17 cellular contexts compared by ENCODE assay signal in the genomic region with DNA sequence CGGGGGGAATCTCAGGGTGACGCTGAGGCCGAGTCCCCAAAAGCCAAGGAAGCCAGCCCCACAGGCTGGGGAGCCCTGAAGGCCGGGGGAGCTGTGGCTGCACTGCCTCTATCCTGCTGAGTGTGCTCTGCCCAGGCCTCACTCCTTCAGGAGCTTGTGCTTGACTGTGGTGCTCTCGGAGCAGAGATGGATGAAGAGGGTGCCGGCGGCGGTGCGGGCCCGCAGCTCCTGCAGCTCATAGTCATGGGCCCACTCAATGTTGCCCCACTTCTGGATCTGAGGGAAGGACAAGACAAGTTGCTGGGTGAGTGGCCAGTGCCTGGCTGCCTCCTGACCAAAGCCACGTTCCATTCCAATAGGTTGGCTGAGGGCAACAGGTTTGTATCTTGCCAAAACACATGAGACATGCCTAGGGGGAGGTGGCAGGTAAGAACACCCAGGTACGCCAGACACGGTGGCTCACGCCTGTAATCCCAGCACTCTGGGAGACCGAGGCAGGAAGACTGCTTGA. TPM values are rescaled to one million over a fixed set of nuclear protein-coding genes. Genes with fewer than 3 reads are reported as not detected.
DNase-seq lines count a peak whose midpoint lies in the region; TF ChIP-seq lines count a peak whose summit lies in the region.
"Had no signal": no experiment of that assay in that cellular context is flagged by ENCODE, and none has a peak within 500 bp of the region (broad histone marks: within the 10 kb centered on the region; RNA-seq: fewer than 3 reads in every experiment).

No MANE protein-coding gene starts in this region.

- H3K27ac Mint-ChIP-seq in nephron (peak overlapping the region in 2 of 3 experiments; percentile 44 to 81), type B pancreatic cell (peak overlapping the region; percentile 46)
- H3K27ac Mint-ChIP-seq: CD8-positive, alpha-beta memory T cell had no signal

- H3K27me3 Mint-ChIP-seq in nephron (ENCODE audit: low read depth) (no peaks in the 10 kb centered on the region), type B pancreatic cell (no peaks in the 10 kb centered on the region)
- H3K27me3 Mint-ChIP-seq: CD8-positive, alpha-beta memory T cell had no signal

- H3K4me3 Mint-ChIP-seq in nephron (no peak overlapping the region), type B pancreatic cell (no peak overlapping the region)
- H3K4me3 Mint-ChIP-seq: CD8-positive, alpha-beta memory T cell had no signal

- H3K9me3 ChIP-seq in adrenal gland (replicated peaks in 1 of 3) (no peaks in the 10 kb centered on the region), left ventricle myocardium inferior (replicated peaks) (no peaks in the 10 kb centered on the region)
- H3K9me3 ChIP-seq: BE2C had no signal

- 87 to 91% (median 90%) methylated on average over 14 to 15 of the region's 15 CpGs for WGBS in adrenal gland, 4 donors

- intact Hi-C loops in adrenal gland (cut with DNase I) (no loop called here), left ventricle myocardium inferior (cut with micrococcal nuclease) (no loop called here)

- no peaks in the 10 kb centered on the region for H3K27me3 ChIP-seq in adrenal gland
- no peaks in the 10 kb centered on the region for H3K27me3 ChIP-seq in left ventricle myocardium inferior (ENCODE audit: low read depth)
- H3K27me3 ChIP-seq: BE2C had no signal

- H3K4me1 ChIP-seq in adrenal gland (replicated peaks in 1 of 2) (peaks cover 16 to 18% of the 10 kb centered on the region in 2 donors), left ventricle myocardium inferior (peaks cover 50% of the 10 kb centered on the region)

- H3K9me3 Mint-ChIP-seq in nephron (no peaks in the 10 kb centered on the region), type B pancreatic cell (no peaks in the 10 kb centered on the region)
- H3K9me3 Mint-ChIP-seq: CD8-positive, alpha-beta memory T cell had no signal

- TF ChIP-seq CTCF in adrenal gland (IDR thresholded peaks at IDR 0.05): no peak
- TF ChIP-seq CTCF in left ventricle myocardium inferior (IDR thresholded peaks at IDR 0.05; ENCODE audit: borderline replicate concordance): no peak
- TF ChIP-seq CTCF in nephron (IDR thresholded peaks at IDR 0.05; ENCODE audit: unreplicated experiment in 3 of 3): no peak
- TF ChIP-seq CTCF in type B pancreatic cell (conservative IDR thresholded peaks at IDR 0.05): no peak

- TF ChIP-seq POLR2A in adrenal gland (IDR thresholded peaks at IDR 0.05): no peak

- peaks cover 12% of the 10 kb centered on the region for H3K36me3 Mint-ChIP-seq in nephron (ENCODE audit: low read depth)
- peaks cover 3% of the 10 kb centered on the region for H3K36me3 Mint-ChIP-seq in type B pancreatic cell

- H3K4me3 ChIP-seq in adrenal gland (no peak overlapping the region), left ventricle myocardium inferior (no peak overlapping the region)
- H3K4me3 ChIP-seq: GM23248 had no signal

- H3K27ac ChIP-seq in adrenal gland (peak overlapping the region in 4 of 5 donors; percentile 14 to 82 (median 72)), left ventricle myocardium inferior (replicated peaks) (peak overlapping the region; percentile 87)
- H3K27ac ChIP-seq: GM23248 had no signal

- H3K4me1 Mint-ChIP-seq in nephron (peaks cover 18% of the 10 kb centered on the region), type B pancreatic cell (ENCODE audit: unreplicated experiment) (peaks cover 12% of the 10 kb centered on the region)
- H3K4me1 Mint-ChIP-seq: CD8-positive, alpha-beta memory T cell had no signal

- H3K36me3 ChIP-seq in adrenal gland (replicated peaks in 1 of 2) (peaks cover 0 to 14% of the 10 kb centered on the region in 2 donors), left ventricle myocardium inferior (peaks cover 24% of the 10 kb centered on the region)
- H3K36me3 ChIP-seq: BE2C had no signal

- no peak for DNase-seq in adrenal gland
- DNase-seq in left ventricle myocardium inferior: no peak
- no peak for DNase-seq in type B pancreatic cell (ENCODE audit: extremely low spot score, unreplicated experiment)
- no peak for DNase-seq in NCI-H2227 (lab: John Stamatoyannopoulos, UW; ENCODE audit: unreplicated experiment)
- DNase-seq in HUDEP-2 (lab: John Stamatoyannopoulos, UW; ENCODE audit: unreplicated experiment in 76 of 76): no peak
- DNase-seq in NCI-H1436 (lab: John Stamatoyannopoulos, UW): no peak
- DNase-seq: BE2C; CD8-positive, alpha-beta memory T cell; GF-D8; KG1; NCI-H1092; NCI-H187; NCI-H446 treated with DMSO at 0.1 percent for 48 hours; NCI-H774; SHP77 had no signal

RNA-seq across cellular contexts. Expression of a gene that starts 20.5 kb away (rescaled TPM):
- total RNA-seq in adrenal gland: 10 to 100 TPM; 32.5 to 68.6 (median 40.7) TPM
- 10 to 100 TPM; 48.9 to 57.8 (median 51.2) TPM for polyA plus RNA-seq in adrenal gland
- 37.5 TPM for total RNA-seq in left ventricle myocardium inferior
- total RNA-seq in type B pancreatic cell (ENCODE audit: low replicate concordance): 22.8 and 28.9 TPM in 2 replicates

RNA-seq across cellular contexts. Expression of a gene that starts 20.7 kb away (rescaled TPM):
- total RNA-seq in adrenal gland (10 to 100 TPM in 5 of 8 donors, 1 to 10 TPM in 3; 6.3 to 16.7 (median 11.7) TPM), left ventricle myocardium inferior (18.0 TPM), type B pancreatic cell (ENCODE audit: low replicate concordance) (10.6 and 13.2 TPM in 2 replicates)
- 10 to 100 TPM in 1 of 3 donors, 1 to 10 TPM in 2; 4.2 to 10.5 (median 4.3) TPM for polyA plus RNA-seq in adrenal gland

RNA-seq across cellular contexts. Expression of a gene that starts 45.8 kb away (rescaled TPM):
- 1 to 10 TPM in 7 of 8 donors, under 1 TPM in 1; 0.17 to 9.1 (median 3.4) TPM for total RNA-seq in adrenal gland
- 10 to 100 TPM in 1 of 3 donors, 1 to 10 TPM in 2; 3.2 to 21.3 (median 7.9) TPM for polyA plus RNA-seq in adrenal gland
- 1.7 TPM for total RNA-seq in left ventricle myocardium inferior
- 3.4 and 8.9 TPM in 2 replicates for total RNA-seq in type B pancreatic cell (ENCODE audit: low replicate concordance)
- polyA plus RNA-seq: CD8-positive, alpha-beta memory T cell had no signal

RNA-seq across cellular contexts. Expression of a gene that starts 46.3 kb away (rescaled TPM):
- 100 to 1,000 TPM in 1 of 8 donors, 10 to 100 TPM in 7; 51.1 to 437 (median 77.9) TPM for total RNA-seq in adrenal gland
- 10 to 100 TPM; 41.6 to 64.8 (median 46.5) TPM for polyA plus RNA-seq in adrenal gland
- 284 TPM for total RNA-seq in left ventricle myocardium inferior
- 62.5 and 107 TPM in 2 replicates for total RNA-seq in type B pancreatic cell (ENCODE audit: low replicate concordance)
